ENCODE assay signal across 13 cellular contexts in genomic region chr1:51714374-51715019, GRCh38.
"Had no signal": no experiment of that assay in that cellular context is flagged by ENCODE, and none has a peak within 500 bp of the region (broad histone marks: within the 10 kb centered on the region; RNA-seq: fewer than 3 reads in every experiment).

No MANE protein-coding gene starts in this region.

- H3K4me3 Mint-ChIP-seq: activated B cell treated with CpG ODN at 0.5 μM for 24 hours; activated naive CD8-positive, alpha-beta T cell treated with anti-CD3 and anti-CD28 coated beads, Interleukin-2, amount 10 ng/mL, durations not matched to agents 7 days and 5 days; activated T-cell treated with anti-CD3 and anti-CD28 coated beads, Interleukin-2, amount 50 U/mL, for 24 hours; effector memory CD8-positive, alpha-beta T cell; immature natural killer cell had no signal

- DNase-seq: activated B cell treated with CpG ODN at 0.5 μM for 24 hours; activated gamma-delta T cell; activated naive CD8-positive, alpha-beta T cell treated with anti-CD3 and anti-CD28 coated beads, Interleukin-2, amount 10 ng/mL, durations not matched to agents 7 days and 5 days; activated T-cell treated with anti-CD3 and anti-CD28 coated beads, Interleukin-2, amount 50 U/mL, for 24 hours; anterior cingulate cortex; dermis blood vessel endothelial cell; effector memory CD8-positive, alpha-beta T cell; head of caudate nucleus; immature natural killer cell; stimulated activated CD4-positive, alpha-beta T cell treated with anti-CD3 and anti-CD28 coated beads, Interleukin-1b, Interleukin-23, amount 100 ng/mL, for 48 hours; SW 1271 had no signal

- H3K27ac Mint-ChIP-seq: activated B cell treated with CpG ODN at 0.5 μM for 24 hours; activated naive CD8-positive, alpha-beta T cell treated with anti-CD3 and anti-CD28 coated beads, Interleukin-2, amount 10 ng/mL, durations not matched to agents 7 days and 5 days; activated T-cell treated with anti-CD3 and anti-CD28 coated beads, Interleukin-2, amount 50 U/mL, for 24 hours had no signal

- ATAC-seq: effector memory CD8-positive, alpha-beta T cell had no signal

- FAIRE-seq: frontal cortex, TTC549 had no signal

- H3K4me1 Mint-ChIP-seq: activated B cell treated with CpG ODN at 0.5 μM for 24 hours; activated naive CD8-positive, alpha-beta T cell treated with anti-CD3 and anti-CD28 coated beads, Interleukin-2, amount 10 ng/mL, durations not matched to agents 7 days and 5 days had no signal

- H3K9me3 Mint-ChIP-seq: activated B cell treated with CpG ODN at 0.5 μM for 24 hours; activated naive CD8-positive, alpha-beta T cell treated with anti-CD3 and anti-CD28 coated beads, Interleukin-2, amount 10 ng/mL, durations not matched to agents 7 days and 5 days; activated T-cell treated with anti-CD3 and anti-CD28 coated beads, Interleukin-2, amount 50 U/mL, for 24 hours; effector memory CD8-positive, alpha-beta T cell; immature natural killer cell had no signal

- H3K27me3 Mint-ChIP-seq: activated B cell treated with CpG ODN at 0.5 μM for 24 hours; activated naive CD8-positive, alpha-beta T cell treated with anti-CD3 and anti-CD28 coated beads, Interleukin-2, amount 10 ng/mL, durations not matched to agents 7 days and 5 days; activated T-cell treated with anti-CD3 and anti-CD28 coated beads, Interleukin-2, amount 50 U/mL, for 24 hours; effector memory CD8-positive, alpha-beta T cell had no signal
